Comparison of ENCODE assay signal across 9 cellular contexts in genomic region chr11:13776134-13776815, GRCh38.
DNase-seq lines count a peak whose midpoint lies in the region; ATAC-seq and TF ChIP-seq lines count a peak whose summit lies in the region.
"Had no signal": no experiment of that assay in that cellular context is flagged by ENCODE, and none has a peak within 500 bp of the region (broad histone marks: within the 10 kb centered on the region; RNA-seq: fewer than 3 reads in every experiment).

No MANE protein-coding gene starts in this region.

- H3K27ac Mint-ChIP-seq in activated naive CD4-positive, alpha-beta T cell treated with anti-CD3 and anti-CD28 coated beads, Interleukin-2, amount 50 U/mL, for 24 hours: peak overlapping the region; percentile 64
- H3K27ac Mint-ChIP-seq in neural crest cell (ENCODE audit: unreplicated experiment): peak overlapping the region; percentile 68

- H3K9me3 Mint-ChIP-seq in activated naive CD4-positive, alpha-beta T cell treated with anti-CD3 and anti-CD28 coated beads, Interleukin-2, amount 50 U/mL, for 24 hours: no peaks in the 10 kb centered on the region
- no peaks in the 10 kb centered on the region for H3K9me3 Mint-ChIP-seq in neural crest cell

- H3K36me3 Mint-ChIP-seq in activated naive CD4-positive, alpha-beta T cell treated with anti-CD3 and anti-CD28 coated beads, Interleukin-2, amount 50 U/mL, for 24 hours: no peaks in the 10 kb centered on the region
- no peaks in the 10 kb centered on the region for H3K36me3 Mint-ChIP-seq in neural crest cell (ENCODE audit: low read depth)

- no peak for TF ChIP-seq POLR2A in NB4 (IDR thresholded peaks at IDR 0.05; ENCODE audit: extremely low read depth, insufficient read length)

- TF ChIP-seq CTCF in NB4 (IDR thresholded peaks at IDR 0.05; ENCODE audit: low read depth, low read length): peak; percentile 4
- peak; percentile 21 for TF ChIP-seq CTCF in neural crest cell (conservative IDR thresholded peaks at IDR 0.05)

- no peaks in the 10 kb centered on the region for H3K27me3 Mint-ChIP-seq in activated naive CD4-positive, alpha-beta T cell treated with anti-CD3 and anti-CD28 coated beads, Interleukin-2, amount 50 U/mL, for 24 hours
- peaks cover 54% of the 10 kb centered on the region for H3K27me3 Mint-ChIP-seq in neural crest cell (ENCODE audit: low read depth)

- ATAC-seq in GM21381 (IDR thresholded peaks at IDR 0.05; ENCODE audit: unreplicated experiment): no peak
- no peak for ATAC-seq in HG02610 (IDR thresholded peaks at IDR 0.05; ENCODE audit: unreplicated experiment)

- DNase-seq in NCI-H1105 treated with DMSO at 0.1 percent for 48 hours (lab: John Stamatoyannopoulos, UW) (peak; percentile 31), NCI-H1105 (lab: John Stamatoyannopoulos, UW) (no peak), NB4 (ENCODE audit: low read depth) (peak; percentile 8), neural crest cell (ENCODE audit: low read depth, low spot score) (no peak), GM03348 (ENCODE audit: low spot score) (no peak)
- DNase-seq: ACHN had no signal

- H3K4me3 Mint-ChIP-seq in activated naive CD4-positive, alpha-beta T cell treated with anti-CD3 and anti-CD28 coated beads, Interleukin-2, amount 50 U/mL, for 24 hours: no peak overlapping the region
- H3K4me3 Mint-ChIP-seq in neural crest cell: no peak overlapping the region

- H3K4me1 Mint-ChIP-seq in activated naive CD4-positive, alpha-beta T cell treated with anti-CD3 and anti-CD28 coated beads, Interleukin-2, amount 50 U/mL, for 24 hours: peaks cover 19% of the 10 kb centered on the region
- H3K4me1 Mint-ChIP-seq in neural crest cell: peaks cover 4% of the 10 kb centered on the region

- no peak overlapping the region for H3K4me3 ChIP-seq in NB4 (ENCODE audit: low read depth, low read length)

Comparison
In these comparisons a context has a peak if more than half of its experiments do, and no peak if none do; other contexts are left out.
1. DNase-seq: peak in NCI-H1105 treated with DMSO at 0.1 percent for 48 hours (single experiment) and NB4 (single experiment); none in NCI-H1105 (single experiment), neural crest cell (single experiment) and GM03348 (single experiment).